ENCODE assay signal across 8 cellular contexts in the genomic region with DNA sequence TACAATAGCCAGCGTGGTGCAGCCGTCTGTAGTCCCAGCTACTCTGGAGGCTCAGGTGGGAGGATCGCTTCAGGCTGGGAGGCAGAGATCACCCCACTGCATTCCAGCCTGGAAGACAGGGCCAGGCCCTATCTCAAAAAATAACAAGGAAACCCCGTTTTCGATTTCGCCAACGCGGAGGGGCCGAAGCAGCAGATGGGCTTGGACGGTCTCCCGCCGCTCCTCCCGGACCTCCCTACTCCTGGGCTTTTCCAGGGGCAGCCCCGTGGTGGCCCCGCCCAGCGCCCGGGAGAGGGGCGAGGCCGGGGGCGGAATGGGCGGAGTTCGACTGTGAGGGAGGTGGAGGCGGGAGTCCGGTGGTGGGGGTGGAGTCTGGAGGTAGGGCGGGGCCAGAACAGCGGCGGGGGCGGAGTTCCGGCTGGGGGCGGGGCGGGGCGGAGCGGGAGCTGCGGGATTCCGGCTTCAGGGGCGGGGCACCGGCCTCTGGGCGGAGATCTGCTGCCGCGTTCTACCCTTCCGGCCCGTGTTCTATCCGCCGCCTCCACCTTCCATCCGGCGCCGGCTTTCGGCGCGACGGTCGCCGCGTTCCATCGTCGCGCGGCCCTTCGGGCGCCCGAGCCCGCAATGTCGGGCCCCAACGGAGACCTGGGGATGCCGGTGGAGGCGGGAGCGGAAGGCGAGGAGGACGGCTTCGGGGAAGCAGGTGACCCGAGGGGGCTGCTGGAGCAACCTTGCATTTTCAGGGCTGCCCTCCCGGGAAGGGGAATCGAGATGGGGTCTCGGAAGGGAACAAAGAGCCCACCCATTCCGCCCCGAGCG. TPM values are rescaled to one million over a fixed set of nuclear protein-coding genes. Genes with fewer than 3 reads are reported as not detected.
DNase-seq lines count a peak whose midpoint lies in the region; ATAC-seq and TF ChIP-seq lines count a peak whose summit lies in the region.

A gene with protein sequence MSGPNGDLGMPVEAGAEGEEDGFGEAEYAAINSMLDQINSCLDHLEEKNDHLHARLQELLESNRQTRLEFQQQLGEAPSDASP (plus strand): TSS at position 482 of the 819 bp plus-strand sequence. CDS start 143 bp downstream, at position 625.

- no peaks in the 10 kb centered on the region for H4K20me1 ChIP-seq in hepatocyte (ENCODE audit: insufficient read depth, poor library complexity, severe bottlenecking)

- no peaks in the 10 kb centered on the region for H3K9me2 ChIP-seq in hepatocyte (replicated peaks; ENCODE audit: insufficient read depth)

- H3K4me1 ChIP-seq in hepatocyte (ENCODE audit: insufficient read depth), result no peaks in the 10 kb centered on the region

- WGBS in hepatocyte (ENCODE audit: low lambda C conversion rate, missing lambda C conversion rate), result 2% methylated on average over 60 of the region's 77 CpGs

- H3K4me2 ChIP-seq in hepatocyte, result peak within 1 kb of the TSS; percentile 98

- DNase-seq in NCI-H2081 treated with DMSO at 0.1 percent for 48 hours (lab: John Stamatoyannopoulos, UW) (peak; percentile 58), T1000 (lab: John Stamatoyannopoulos, UW) (peak; percentile 91), astrocyte of the hippocampus (ENCODE audit: low read depth, low spot score) (peak; percentile 96), hepatocyte (ENCODE audit: low spot score) (peak; percentile 98), retina (peak; percentile 94)

- H3K4me3 ChIP-seq in hepatocyte, result peak within 1 kb of the TSS; percentile 78

- no peak for TF ChIP-seq CTCF in hepatocyte (IDR thresholded peaks at IDR 0.05; ENCODE audit: poor library complexity)

- no peaks in the 10 kb centered on the region for H3K9me3 ChIP-seq in hepatocyte (ENCODE audit: low read depth)

- peak within 1 kb of the TSS; percentile 92 for H2AFZ ChIP-seq in hepatocyte

- peak within 1 kb of the TSS; percentile 64 for H3K27ac ChIP-seq in hepatocyte

- ATAC-seq in GM18498 (IDR thresholded peaks at IDR 0.05; ENCODE audit: unreplicated experiment) (peak; percentile 73), HG02970 (IDR thresholded peaks at IDR 0.05; ENCODE audit: low FRiP score, unreplicated experiment) (peak; percentile 75), HG03469 (IDR thresholded peaks at IDR 0.05; ENCODE audit: unreplicated experiment) (no peak)

- no peaks in the 10 kb centered on the region for H3K36me3 ChIP-seq in hepatocyte (replicated peaks; ENCODE audit: insufficient read depth, low read depth)

- no peaks in the 10 kb centered on the region for H3K27me3 ChIP-seq in hepatocyte

- no peaks in the 10 kb centered on the region for H3K79me2 ChIP-seq in hepatocyte

RNA-seq across cellular contexts. Expression of the gene that starts here (rescaled TPM):
- total RNA-seq in hepatocyte, result 88.1 and 102 TPM in 2 replicates
- 86.6 and 92.6 TPM in 2 replicates for polyA plus RNA-seq in hepatocyte
